24 cellular contexts compared by ENCODE assay signal in genomic region chr4:136634121-136634520, GRCh38.
"Had no signal": no experiment of that assay in that cellular context is flagged by ENCODE, and none has a peak within 500 bp of the region (broad histone marks: within the 10 kb centered on the region; RNA-seq: fewer than 3 reads in every experiment).

No MANE protein-coding gene starts in this region.

- H3K4me1 ChIP-seq: left ventricle myocardium inferior, lower lobe of right lung, spleen, testis, tibial nerve, upper lobe of right lung, vagina had no signal

- H3K9me3 ChIP-seq: left ventricle myocardium inferior, lower lobe of right lung, spleen, testis, tibial nerve, upper lobe of right lung, vagina had no signal

- DNase-seq: dermis blood vessel endothelial cell; effector CD4-positive, alpha-beta T cell; endodermal cell; foreskin melanocyte; head of caudate nucleus; kidney; left cardiac atrium; left ventricle myocardium inferior; lower lobe of right lung; midbrain; occipital lobe; spleen; stimulated activated CD4-positive, alpha-beta T cell treated with anti-CD3 and anti-CD28 coated beads, Interleukin-15, amount 100 ng/mL, for 24 hours; stimulated activated CD4-positive, alpha-beta T cell treated with anti-CD3 and anti-CD28 coated beads, Interleukin-1b, Interleukin-23, amount 100 ng/mL, for 48 hours; stimulated activated CD4-positive, alpha-beta T cell treated with anti-CD3 and anti-CD28 coated beads, Interleukin-4, amount 100 ng/mL, for 4 hours; stimulated activated naive B cell treated with anti-CD40 and anti-IgM and Interleukin-4, amounts not matched to agents 10 μg/mL and 1 μg/mL and 100 μg/mL, for 72 hours; stimulated activated naive CD8-positive, alpha-beta T cell treated with anti-CD3 and anti-CD28 coated beads, Interleukin-15, amount 100 ng/mL, for 72 hours; testis; upper lobe of right lung had no signal

- H3K4me3 ChIP-seq: hepatocyte, left ventricle myocardium inferior, lower lobe of right lung, spleen, testis, tibial nerve, upper lobe of right lung, vagina had no signal

- H3K36me3 ChIP-seq: left ventricle myocardium inferior, lower lobe of right lung, spleen, tibial nerve, upper lobe of right lung, vagina had no signal

- FAIRE-seq: kidney had no signal

- H3K27ac ChIP-seq: hepatocyte, left ventricle myocardium inferior, lower lobe of right lung, spleen, testis, tibial nerve, upper lobe of right lung, vagina had no signal

- H2AFZ ChIP-seq: hepatocyte had no signal

- H3K27me3 ChIP-seq: hepatocyte, spleen, testis, tibial nerve, upper lobe of right lung, vagina had no signal

- H3K4me2 ChIP-seq: hepatocyte had no signal

- H3K79me2 ChIP-seq: hepatocyte had no signal

- ATAC-seq: left cardiac atrium; lower lobe of right lung; natural killer cell treated with Interleukin-12 subunit alpha and Interleukin-12 subunit beta and Interleukin-15 and Interleukin-18, amount 100 ng/mL, for 72 hours; sciatic nerve; stimulated activated naive B cell treated with anti-CD40 and anti-IgM and Interleukin-4, amounts not matched to agents 10 μg/mL and 1 μg/mL and 100 μg/mL, for 72 hours; stimulated activated naive CD8-positive, alpha-beta T cell treated with anti-CD3 and anti-CD28 coated beads, Interleukin-15, amount 100 ng/mL, for 72 hours; upper lobe of right lung had no signal
